1 cellular context compared by ENCODE assay signal in genomic region chr17:76725580-76726230, GRCh38.
TF ChIP-seq lines count a peak whose summit lies in the region.

No MANE protein-coding gene starts in this region.

TF ChIP-seq in HepG2, 621 proteins besides CTCF, POLR2A, EP300 and RAD21 (continued from another document and continues in another):
- peak; percentile 87; the same call in 1 of the 2 replicates for TF ChIP-seq ZNF362 (CRISPR knock-in tag; IDR thresholded peaks at IDR 0.05; ENCODE audit: borderline replicate concordance)
- 0 out of 4 replicates have a peak, but pooled peaks of 1 of the 2 experiments have one; percentile 27 for TF ChIP-seq HMGXB4 (CRISPR knock-in tag; IDR thresholded peaks at IDR 0.05; ENCODE audit: borderline replicate concordance in 1 of 2, low read depth in 1 of 2)
- peak; percentile 71; the same call in 1 of the 2 replicates for TF ChIP-seq SNAPC4 (CRISPR knock-in tag; IDR thresholded peaks at IDR 0.05)
- TF ChIP-seq EEA1 (CRISPR knock-in tag; IDR thresholded peaks at IDR 0.05; ENCODE audit: borderline replicate concordance) = 0 out of 2 replicates have a peak, but pooled peaks have one; percentile 59
- no peak for TF ChIP-seq GMEB2 (CRISPR knock-in tag; IDR thresholded peaks at IDR 0.05; ENCODE audit: low read depth)
- no peak; the same call in 1 of the 2 replicates for TF ChIP-seq ZNF280D (CRISPR knock-in tag; IDR thresholded peaks at IDR 0.05)
- 0 out of 2 replicates have a peak, but pooled peaks have one; percentile 35 for TF ChIP-seq SP5 (CRISPR knock-in tag; IDR thresholded peaks at IDR 0.05; ENCODE audit: borderline replicate concordance, low read depth)
- 0 out of 2 replicates have a peak, but pooled peaks have one; percentile 39 for TF ChIP-seq CENPBD1 (CRISPR knock-in tag; IDR thresholded peaks at IDR 0.05; ENCODE audit: borderline replicate concordance, low read depth)
- TF ChIP-seq DMTF1 (CRISPR knock-in tag; IDR thresholded peaks at IDR 0.05) = 0 out of 2 replicates have a peak, but pooled peaks have one; percentile 21
- TF ChIP-seq HOMEZ (CRISPR knock-in tag; IDR thresholded peaks at IDR 0.05; ENCODE audit: low read depth) = no peak
- no peak for TF ChIP-seq SCMH1 (CRISPR knock-in tag; IDR thresholded peaks at IDR 0.05; ENCODE audit: borderline replicate concordance)
- TF ChIP-seq MLLT10 (CRISPR knock-in tag; IDR thresholded peaks at IDR 0.05) = no peak
- peak; percentile 87; the same call in 1 of the 2 replicates for TF ChIP-seq HIVEP1 (CRISPR knock-in tag; IDR thresholded peaks at IDR 0.05)
- peak; percentile 1 for TF ChIP-seq IKZF4 (CRISPR knock-in tag; IDR thresholded peaks at IDR 0.05; ENCODE audit: borderline replicate concordance, low read depth, not compliant biosample characterization)
- TF ChIP-seq JARID2 (CRISPR knock-in tag; IDR thresholded peaks at IDR 0.05; ENCODE audit: insufficient replicate concordance) = no peak
- TF ChIP-seq ZNF451 (CRISPR knock-in tag; IDR thresholded peaks at IDR 0.05) = peak; percentile 71; the same call in 1 of the 2 replicates
- TF ChIP-seq ZNF317 (CRISPR knock-in tag; IDR thresholded peaks at IDR 0.05) = no peak
- TF ChIP-seq ZSCAN12 (CRISPR knock-in tag; IDR thresholded peaks at IDR 0.05) = no peak
- TF ChIP-seq PAF1 (CRISPR knock-in tag; IDR thresholded peaks at IDR 0.05) = no peak
- no peak for TF ChIP-seq ZSCAN31 (CRISPR knock-in tag; IDR thresholded peaks at IDR 0.05; ENCODE audit: low read depth)
- no peak for TF ChIP-seq NKX3-1 (CRISPR knock-in tag; IDR thresholded peaks at IDR 0.05)
- TF ChIP-seq DMAP1 (CRISPR knock-in tag; IDR thresholded peaks at IDR 0.05) = peak; percentile 52
- 0 out of 2 replicates have a peak, but pooled peaks have one; percentile 21 for TF ChIP-seq TIGD3 (CRISPR knock-in tag; IDR thresholded peaks at IDR 0.05; ENCODE audit: borderline replicate concordance)
- no peak for TF ChIP-seq CBX1 (IDR thresholded peaks at IDR 0.05; ENCODE audit: low read depth)
- peak; percentile 77 for TF ChIP-seq RBM39 (IDR thresholded peaks at IDR 0.05; ENCODE audit: low read depth, low read length, poor library complexity, severe bottlenecking)
- no peak for TF ChIP-seq ZFP91 (CRISPR knock-in tag; IDR thresholded peaks at IDR 0.05; ENCODE audit: borderline replicate concordance)
- no peak for TF ChIP-seq ZNF850 (CRISPR knock-in tag; conservative IDR thresholded peaks at IDR 0.05)
